ENCODE assay signal across 29 cellular contexts in the genomic region with DNA sequence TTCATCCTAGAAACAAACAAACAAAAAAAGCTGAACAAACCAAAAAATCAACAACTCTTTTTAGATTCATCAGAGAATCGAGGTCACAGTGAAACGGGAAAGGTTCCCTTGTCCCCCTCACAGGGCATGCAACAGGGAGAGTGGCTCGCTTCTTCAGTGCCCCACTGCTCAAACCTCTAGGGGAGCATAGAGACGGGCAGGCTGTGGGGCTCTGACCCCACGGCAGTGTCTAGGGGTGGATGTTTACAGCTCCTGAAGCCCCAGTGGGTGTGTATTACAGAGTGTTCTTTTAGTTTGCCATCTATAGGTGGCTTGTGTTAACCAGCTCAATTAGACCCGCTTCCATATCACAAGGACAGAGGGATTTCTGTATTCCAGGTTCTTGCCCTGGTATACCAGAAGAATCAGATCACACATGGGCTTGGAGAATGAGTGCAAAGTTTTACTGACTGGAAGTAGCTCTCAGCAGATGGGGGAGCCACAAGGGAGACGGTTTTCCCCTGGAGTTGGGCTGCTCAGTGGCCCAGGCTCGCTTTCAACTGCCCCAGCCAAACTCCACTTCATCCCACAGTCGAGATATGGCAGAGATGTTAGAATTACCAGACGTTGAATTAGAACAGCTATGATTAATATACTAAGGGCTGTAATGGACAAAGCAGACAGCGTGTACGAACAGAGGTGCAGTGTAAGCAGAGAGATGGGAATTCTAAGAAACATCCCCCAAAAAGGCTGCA.
DNase-seq lines count a peak whose midpoint lies in the region; ATAC-seq, FAIRE-seq and TF ChIP-seq lines count a peak whose summit lies in the region.
"Had no signal": no experiment of that assay in that cellular context is flagged by ENCODE, and none has a peak within 500 bp of the region (broad histone marks: within the 10 kb centered on the region; RNA-seq: fewer than 3 reads in every experiment).

No MANE protein-coding gene starts in this region.

- BruUV-seq in HepG2 (replicated peaks; lab: Mats Ljungman, UMichigan): no TSS peak

- TF ChIP-seq POLR2A in HepG2 (IDR thresholded peaks at IDR 0.05; ENCODE audit: insufficient read depth in 1 of 2, low read depth in 2 of 2, low read length in 2 of 2): no peak
- TF ChIP-seq POLR2A in stomach (IDR thresholded peaks at IDR 0.05): no peak

- peaks cover 15% of the 10 kb centered on the region for H3K4me1 Mint-ChIP-seq in WTC11
- no peaks in the 10 kb centered on the region for H3K4me1 Mint-ChIP-seq in activated CD8-positive, alpha-beta T cell treated with anti-CD3 and anti-CD28 coated beads for 36 hours (ENCODE audit: low read depth)
- H3K4me1 Mint-ChIP-seq: immature natural killer cell, memory B cell had no signal

- H3K79me2 ChIP-seq in DND-41 (ENCODE audit: insufficient read depth, low read length) (no peaks in the 10 kb centered on the region), HepG2 (ENCODE audit: insufficient read depth, low read length) (no peaks in the 10 kb centered on the region)

- no peak overlapping the region for H2AFZ ChIP-seq in DND-41 (ENCODE audit: low read depth, low read length)
- no peak overlapping the region for H2AFZ ChIP-seq in HepG2 (ENCODE audit: low read length)

- intact Hi-C loops in HepG2 (cut with micrococcal nuclease; ENCODE audit: unreplicated experiment) (no loop called here), stomach (cut with DNase I; ENCODE audit: low total_unique reads) (no loop called here)
- intact Hi-C loops in activated CD8-positive, alpha-beta T cell treated with anti-CD3 and anti-CD28 coated beads for 36 hours (cut with micrococcal nuclease): no loop called here

- 37% methylated on average over 12 of the region's 12 CpGs for WGBS in HepG2 (ENCODE audit: low lambda C conversion rate)
- 64 to 74% (median 66%) methylated on average over 10 to 12 of the region's 12 CpGs for WGBS in stomach, 5 donors

- no peak for FAIRE-seq in HepG2 (lab: Jason Lieb, UNC)
- no peak for FAIRE-seq in RCC 7860 (lab: Jason Lieb, UNC)
- FAIRE-seq: bronchial epithelial cell, K562 had no signal

- no peak for TF ChIP-seq EP300 in HepG2 (IDR thresholded peaks at IDR 0.05; ENCODE audit: low read depth in 2 of 2, low read length in 2 of 2)
- TF ChIP-seq EP300 in HepG2 (CRISPR knock-in tag; IDR thresholded peaks at IDR 0.05; ENCODE audit: borderline replicate concordance): no peak
- no peak for TF ChIP-seq EP300 in stomach (IDR thresholded peaks at IDR 0.05)

- TF ChIP-seq CTCF in DND-41 (IDR thresholded peaks at IDR 0.05; ENCODE audit: borderline replicate concordance, extremely low read depth, low read length, poor library complexity, severe bottlenecking) (no peak), WTC11 (IDR thresholded peaks at IDR 0.05) (no peak), HepG2 (CRISPR knock-in tag; IDR thresholded peaks at IDR 0.05) (no peak), stomach (IDR thresholded peaks at IDR 0.05) (no peak)
- TF ChIP-seq CTCF in activated CD8-positive, alpha-beta T cell treated with anti-CD3 and anti-CD28 coated beads for 36 hours (IDR thresholded peaks at IDR 0.05): no peak

- H3K4me1 ChIP-seq in DND-41 (ENCODE audit: insufficient read depth, low read length): peaks cover 15% of the 10 kb centered on the region
- peaks cover 25% of the 10 kb centered on the region for H3K4me1 ChIP-seq in HepG2 (ENCODE audit: insufficient read depth, low read length)
- peaks cover 7 to 14% (median 10%) of the 10 kb centered on the region in 4 donors for H3K4me1 ChIP-seq in stomach
- H3K4me1 ChIP-seq: sigmoid colon, transverse colon had no signal

- no peaks in the 10 kb centered on the region for H3K27me3 ChIP-seq in DND-41 (ENCODE audit: insufficient read depth, low read length, poor library complexity)
- H3K27me3 ChIP-seq in HepG2 (ENCODE audit: control insufficient read depth in 1 of 2, insufficient read depth in 2 of 2, low read length in 2 of 2): no peaks in the 10 kb centered on the region
- H3K27me3 ChIP-seq in stomach: no peaks in the 10 kb centered on the region
- H3K27me3 ChIP-seq: sigmoid colon, transverse colon had no signal

- peak; percentile 3 for DNase-seq in DND-41
- DNase-seq in WTC11 (ENCODE audit: low spot score): no peak
- DNase-seq in HepG2 (ENCODE audit: low spot score): no peak
- peak; percentile 11 for DNase-seq in stomach
- no peak for DNase-seq in activated CD8-positive, alpha-beta T cell treated with anti-CD3 and anti-CD28 coated beads for 36 hours
- no peak for DNase-seq in RCC 7860 (ENCODE audit: low spot score)
- DNase-seq: activated CD4-positive, alpha-beta memory T cell treated with anti-CD3 and anti-CD28 coated beads for 36 hours; activated T-cell treated with anti-CD3 and anti-CD28 coated beads for 4 hours; effector CD4-positive, alpha-beta T cell; immature natural killer cell; left colon; NCI-H1092 treated with DMSO at 0.1 percent for 48 hours; NCI-H1694 treated with DMSO at 0.1 percent for 48 hours; NCI-H510A; sigmoid colon; SK-N-SH; stimulated activated CD4-positive, alpha-beta T cell treated with anti-CD3 and anti-CD28 coated beads, Interleukin-4, amount 100 ng/mL, for 24 hours; transverse colon had no signal

- H3K9ac ChIP-seq in DND-41 (ENCODE audit: low read depth, low read length) (no peak overlapping the region), HepG2 (ENCODE audit: insufficient read depth, low read depth, low read length) (no peak overlapping the region)
- H3K9ac ChIP-seq: SK-N-SH had no signal

- H3K4me2 ChIP-seq in DND-41 (ENCODE audit: insufficient read depth, low read length) (no peak overlapping the region), HepG2 (ENCODE audit: low read depth, low read length) (peak overlapping the region; percentile 38; the same call in 1 of the 2 replicates)
- H3K4me2 ChIP-seq: SK-N-SH had no signal

- H3K36me3 ChIP-seq in DND-41 (ENCODE audit: insufficient read depth, low read length) (no peaks in the 10 kb centered on the region), HepG2 (replicated peaks in 1 of 2; ENCODE audit: control insufficient read depth in 1 of 2, insufficient read depth in 2 of 2, low read length in 2 of 2) (no peaks in the 10 kb centered on the region), stomach (no peaks in the 10 kb centered on the region)
- H3K36me3 ChIP-seq: sigmoid colon, transverse colon had no signal

- CTCF ChIA-PET in WTC11 (lab: Charles Lee) (interaction anchor here (1.1 to 1.3 kb wide), 2 partner anchors 27 to 174 kb away, joined by 3 to 4 read pairs; no protein-coding TSS in a partner anchor), HepG2 (lab: Yijun Ruan, JAX; ENCODE audit: low intra/inter-chr PET ratio, low total read pairs) (no interaction called here)
- CTCF ChIA-PET in activated CD8-positive, alpha-beta T cell treated with anti-CD3 and anti-CD28 coated beads for 36 hours (lab: Charles Lee): no interaction called here

- TF ChIP-seq RAD21 in HepG2 (CRISPR knock-in tag; IDR thresholded peaks at IDR 0.05): no peak

- no peak overlapping the region for H3K4me3 Mint-ChIP-seq in WTC11
- no peak overlapping the region for H3K4me3 Mint-ChIP-seq in activated CD8-positive, alpha-beta T cell treated with anti-CD3 and anti-CD28 coated beads for 36 hours
- H3K4me3 Mint-ChIP-seq: activated CD4-positive, alpha-beta memory T cell treated with anti-CD3 and anti-CD28 coated beads for 36 hours; immature natural killer cell; memory B cell; T-helper 1 cell treated with Interleukin-12 subunit alpha and Interleukin-12 subunit beta and Interleukin-4 antibody, amounts not matched to agents 30 μg/mL and 1 μg/mL, for 36 hours had no signal

- H4K20me1 ChIP-seq in DND-41 (ENCODE audit: insufficient read depth, low read length) (no peaks in the 10 kb centered on the region), HepG2 (ENCODE audit: insufficient read depth, low read length) (no peaks in the 10 kb centered on the region)

- peaks cover 19% of the 10 kb centered on the region for H3K9me3 Mint-ChIP-seq in WTC11
- H3K9me3 Mint-ChIP-seq in activated CD8-positive, alpha-beta T cell treated with anti-CD3 and anti-CD28 coated beads for 36 hours: peaks cover 3% of the 10 kb centered on the region
- H3K9me3 Mint-ChIP-seq: activated naive CD4-positive, alpha-beta T cell treated with anti-CD3 and anti-CD28 coated beads, Interleukin-2, amount 50 U/mL, for 72 hours; activated T-helper 2 cell treated with anti-CD3 and anti-CD28 coated beads, Interferon-gamma antibody, Interleukin-2, Interleukin-4, amounts not matched to agents 10 μg/mL and 5 μg/mL and 100 μg/mL, durations not matched to agents 14 hours and 24 hours and 36 hours; immature natural killer cell; T-helper 1 cell treated with Interleukin-12 subunit alpha and Interleukin-12 subunit beta and Interleukin-4 antibody, amounts not matched to agents 30 μg/mL and 1 μg/mL, for 36 hours had no signal

- H3K27ac Mint-ChIP-seq in WTC11: peak overlapping the region; percentile 52; the same call in 1 of the 2 replicates
- no peak overlapping the region for H3K27ac Mint-ChIP-seq in activated CD8-positive, alpha-beta T cell treated with anti-CD3 and anti-CD28 coated beads for 36 hours
- H3K27ac Mint-ChIP-seq: activated CD4-positive, alpha-beta memory T cell treated with anti-CD3 and anti-CD28 coated beads for 36 hours; activated naive CD4-positive, alpha-beta T cell treated with anti-CD3 and anti-CD28 coated beads, Interleukin-2, amount 50 U/mL, for 72 hours; activated T-helper 2 cell treated with anti-CD3 and anti-CD28 coated beads, Interferon-gamma antibody, Interleukin-2, Interleukin-4, amounts not matched to agents 10 μg/mL and 5 μg/mL and 100 μg/mL, durations not matched to agents 14 hours and 24 hours and 36 hours; immature natural killer cell; memory B cell; T-helper 1 cell treated with Interleukin-12 subunit alpha and Interleukin-12 subunit beta and Interleukin-4 antibody, amounts not matched to agents 30 μg/mL and 1 μg/mL, for 36 hours had no signal

- no peaks in the 10 kb centered on the region for H3K9me3 ChIP-seq in DND-41 (ENCODE audit: insufficient read depth, low read length, severe bottlenecking)
- H3K9me3 ChIP-seq in HepG2 (ENCODE audit: low read length): peaks cover 11% of the 10 kb centered on the region
- peaks cover 0 to 6% (median 5%) of the 10 kb centered on the region in 4 donors for H3K9me3 ChIP-seq in stomach
- H3K9me3 ChIP-seq: SK-N-SH, transverse colon had no signal

- no peak for ATAC-seq in DND-41 (ENCODE audit: insufficient read depth, low read depth)
- no peak for ATAC-seq in WTC11
- no peak; the same call in 1 of the 3 replicates for ATAC-seq in HepG2
- no peak for ATAC-seq in HG02623 (IDR thresholded peaks at IDR 0.05; ENCODE audit: unreplicated experiment)
- no peak for ATAC-seq in activated CD8-positive, alpha-beta T cell treated with anti-CD3 and anti-CD28 coated beads for 36 hours
- ATAC-seq: activated CD4-positive, CD25-positive, alpha-beta regulatory T cell treated with anti-CD3 and anti-CD28 coated beads, Interleukin-2, amount 50 U/mL, for 24 hours; activated naive CD4-positive, alpha-beta T cell treated with anti-CD3 and anti-CD28 coated beads, Interleukin-2, amount 50 U/mL, for 72 hours; K562; left colon had no signal

- H3K4me3 ChIP-seq in DND-41 (ENCODE audit: low read depth in 1 of 2, low read length in 2 of 2) (no peak overlapping the region), HepG2 (replicated peaks in 1 of 3; ENCODE audit: insufficient read depth in 1 of 3, low read depth in 2 of 3, low read length in 3 of 3) (no peak overlapping the region), stomach (no peak overlapping the region)
- H3K4me3 ChIP-seq: K562, sigmoid colon, transverse colon had no signal

- POLR2A ChIA-PET in WTC11 (lab: Charles Lee) (no interaction called here), HepG2 (lab: Yijun Ruan, JAX) (no interaction called here)
- POLR2A ChIA-PET in activated CD8-positive, alpha-beta T cell treated with anti-CD3 and anti-CD28 coated beads for 36 hours (lab: Charles Lee): no interaction called here

- peaks cover 8% of the 10 kb centered on the region for H3K36me3 Mint-ChIP-seq in WTC11
- H3K36me3 Mint-ChIP-seq in activated CD8-positive, alpha-beta T cell treated with anti-CD3 and anti-CD28 coated beads for 36 hours (ENCODE audit: low read depth): no peaks in the 10 kb centered on the region
- H3K36me3 Mint-ChIP-seq: activated CD4-positive, alpha-beta memory T cell treated with anti-CD3 and anti-CD28 coated beads for 36 hours; activated naive CD4-positive, alpha-beta T cell treated with anti-CD3 and anti-CD28 coated beads, Interleukin-2, amount 50 U/mL, for 72 hours; immature natural killer cell; memory B cell had no signal

- in situ Hi-C loops in HepG2 (cut with HindIII; ENCODE audit: extremely low pct_ligation_motif_present, low pct_unique_long_range_greater_than_20kb): no loop called here

- H3K27ac ChIP-seq in DND-41 (ENCODE audit: low read length) (no peak overlapping the region), HepG2 (ENCODE audit: extremely low read length, insufficient read depth, low read length) (no peak overlapping the region), stomach (peak overlapping the region in 1 of 5 donors; percentile 23)
- H3K27ac ChIP-seq: C4-2B, epithelial cell of prostate, RWPE1, sigmoid colon, transverse colon had no signal

- H3K27me3 Mint-ChIP-seq in WTC11 (ENCODE audit: low read depth): no peaks in the 10 kb centered on the region
- H3K27me3 Mint-ChIP-seq in activated CD8-positive, alpha-beta T cell treated with anti-CD3 and anti-CD28 coated beads for 36 hours: peaks cover 1% of the 10 kb centered on the region
- H3K27me3 Mint-ChIP-seq: memory B cell had no signal

Comparison
In these comparisons a context has a peak if more than half of its experiments do, and no peak if none do; other contexts are left out.
1. DNase-seq: peak in DND-41 (single experiment) and stomach (single experiment); none in WTC11 (single experiment), HepG2 (single experiment), activated CD8-positive, alpha-beta T cell treated with anti-CD3 and anti-CD28 coated beads for 36 hours (single experiment) and RCC 7860 (single experiment).